In genomic region chr12:112013601-112014402, GRCh38 we compare ENCODE assay signal across 8 cellular contexts. TPM values are rescaled to one million over a fixed set of nuclear protein-coding genes. Genes with fewer than 3 reads are reported as not detected.
DNase-seq lines count a peak whose midpoint lies in the region; ATAC-seq and TF ChIP-seq lines count a peak whose summit lies in the region.

No MANE protein-coding gene starts in this region.

- no peaks in the 10 kb centered on the region for H4K20me1 ChIP-seq in KMS-11 (ENCODE audit: insufficient read depth)

- no peaks in the 10 kb centered on the region for H3K27me3 ChIP-seq in CD8-positive, alpha-beta memory T cell (ENCODE audit: insufficient read depth, low read length, poor library complexity, severe bottlenecking)
- H3K27me3 ChIP-seq in KMS-11 (ENCODE audit: insufficient read depth, low read depth) (no peaks in the 10 kb centered on the region), suprapubic skin (no peaks in the 10 kb centered on the region)

- H3K4me3 Mint-ChIP-seq in CD8-positive, alpha-beta memory T cell = peak overlapping the region; percentile 83 to 98 (median 93)

- H3K4me1 ChIP-seq in CD8-positive, alpha-beta memory T cell (ENCODE audit: insufficient read depth, low read length) = peaks cover 61% of the 10 kb centered on the region
- H3K4me1 ChIP-seq in KMS-11 (ENCODE audit: low read depth, poor library complexity, severe bottlenecking) (peaks cover 66% of the 10 kb centered on the region), suprapubic skin (peaks cover 50% of the 10 kb centered on the region)

- H3K27ac ChIP-seq in CD8-positive, alpha-beta memory T cell (ENCODE audit: low read depth, low read length) = peak overlapping the region; percentile 93
- H3K27ac ChIP-seq in KMS-11 (peak overlapping the region; percentile 84), suprapubic skin (peak overlapping the region; percentile 97)

- peaks cover 50% of the 10 kb centered on the region for H3K79me2 ChIP-seq in KMS-11 (ENCODE audit: insufficient read depth, low read depth)

- peak overlapping the region; percentile 88 to 100 (median 97) for H3K27ac Mint-ChIP-seq in CD8-positive, alpha-beta memory T cell

- TF ChIP-seq EP300 in suprapubic skin (IDR thresholded peaks at IDR 0.05) = no peak

- POLR2A ChIA-PET in CD8-positive, alpha-beta memory T cell (lab: Charles Lee) = interaction anchor here (0.5 to 3.9 kb wide), 15 partner anchors 12 to 404 kb away, joined by 3 to 68 read pairs (median 4); partner anchors contain the start of genes MAPKAPK5, NAA25 and TRAFD1

- H3K4me1 Mint-ChIP-seq in CD8-positive, alpha-beta memory T cell = peaks cover 62 to 80% (median 74%) of the 10 kb centered on the region in 3 donors

- no peaks in the 10 kb centered on the region for H3K27me3 Mint-ChIP-seq in CD8-positive, alpha-beta memory T cell

- 3% methylated on average over 17 of the region's 54 CpGs for WGBS in suprapubic skin

- H3K36me3 Mint-ChIP-seq in CD8-positive, alpha-beta memory T cell = peaks cover 9 to 53% (median 22%) of the 10 kb centered on the region in 3 donors

- peak; percentile 4 for ATAC-seq in GM21529 (IDR thresholded peaks at IDR 0.05; ENCODE audit: unreplicated experiment)

- H3K36me3 ChIP-seq in CD8-positive, alpha-beta memory T cell (ENCODE audit: insufficient read depth, low read length) = peaks cover 17% of the 10 kb centered on the region
- no peaks in the 10 kb centered on the region; the same call in 1 of the 2 replicates for H3K36me3 ChIP-seq in KMS-11 (ENCODE audit: insufficient read depth)
- H3K36me3 ChIP-seq in suprapubic skin = peaks cover 10% of the 10 kb centered on the region

- peak overlapping the region; percentile 72 for H3K4me2 ChIP-seq in KMS-11

- peak; percentile 52 to 79 (median 60) for DNase-seq in CD8-positive, alpha-beta memory T cell
- DNase-seq in RPMI8226 = peak; percentile 82
- DNase-seq in activated gamma-delta T cell (lab: John Stamatoyannopoulos, UW) = peak; percentile 25
- DNase-seq in foreskin melanocyte = peak; percentile 29
- DNase-seq in nucleus accumbens (lab: John Stamatoyannopoulos, UW) = peak in 51 of 56 donors; percentile 16 to 83 (median 63)
- DNase-seq in suprapubic skin (ENCODE audit: low spot score in 2 of 2) = peak; percentile 77 to 84

- peak overlapping the region; percentile 90 for H3K4me3 ChIP-seq in CD8-positive, alpha-beta memory T cell (ENCODE audit: low read length)
- no peak overlapping the region for H3K4me3 ChIP-seq in KMS-11 (IDR thresholded peaks at IDR 0.05; ENCODE audit: insufficient read depth, low read depth, low read length)
- peak overlapping the region; percentile 83 for H3K4me3 ChIP-seq in suprapubic skin

- H3K9ac ChIP-seq in KMS-11 = peak overlapping the region; percentile 77

- no peaks in the 10 kb centered on the region for H3K9me3 Mint-ChIP-seq in CD8-positive, alpha-beta memory T cell

- H2AFZ ChIP-seq in KMS-11 (ENCODE audit: low read depth) = peak overlapping the region; percentile 59

- TF ChIP-seq CTCF in KMS-11 (conservative IDR thresholded peaks at IDR 0.05; ENCODE audit: low read depth, low read length) (0 out of 2 replicates have a peak, but pooled peaks have one; percentile 5), suprapubic skin (IDR thresholded peaks at IDR 0.05) (peak in 1 of 2 donors; percentile 15)

- CTCF ChIA-PET in CD8-positive, alpha-beta memory T cell (lab: Charles Lee) = interaction anchor here (1.0 to 5.2 kb wide), 19 partner anchors 9 to 373 kb away, joined by 3 to 129 read pairs (median 5); partner anchors contain the start of gene MAPKAPK5

- no peaks in the 10 kb centered on the region for H3K9me3 ChIP-seq in CD8-positive, alpha-beta memory T cell (ENCODE audit: low read length)
- no peaks in the 10 kb centered on the region for H3K9me3 ChIP-seq in suprapubic skin

- no peak for TF ChIP-seq POLR2A in suprapubic skin (IDR thresholded peaks at IDR 0.05)

RNA-seq across cellular contexts. Expression of gene ERP29, which starts 0.6 kb away (rescaled TPM):
- 10 to 100 TPM; 87.4 to 88.0 TPM for total RNA-seq in CD8-positive, alpha-beta memory T cell
- polyA plus RNA-seq in CD8-positive, alpha-beta memory T cell = 188 TPM
- 10 to 100 TPM; 40.8 to 71.0 (median 52.5) TPM for total RNA-seq in suprapubic skin

RNA-seq across cellular contexts. Expression of gene TMEM116, which starts 0.8 kb away (rescaled TPM):
- 10 to 100 TPM; 13.1 to 13.7 TPM for total RNA-seq in CD8-positive, alpha-beta memory T cell
- polyA plus RNA-seq in CD8-positive, alpha-beta memory T cell = 28.4 TPM
- 10 to 100 TPM; 16.0 to 25.1 (median 22.8) TPM for total RNA-seq in suprapubic skin

Comparison
In these comparisons a context has a peak if more than half of its experiments do, and no peak if none do; other contexts are left out.
1. DNase-seq: peak in every context shown above with its lines; median percentile 82 in RPMI8226; 80 in suprapubic skin; 63 in nucleus accumbens; 60 in CD8-positive, alpha-beta memory T cell; 29 in foreskin melanocyte; 25 in activated gamma-delta T cell.